12 cellular contexts compared by ENCODE assay signal in genomic region chr4:6926081-6926480, GRCh38. TPM values are rescaled to one million over a fixed set of nuclear protein-coding genes. Genes with fewer than 3 reads are reported as not detected.
DNase-seq lines count a peak whose midpoint lies in the region; ATAC-seq, FAIRE-seq and TF ChIP-seq lines count a peak whose summit lies in the region.
"Had no signal": no experiment of that assay in that cellular context is flagged by ENCODE, and none has a peak within 500 bp of the region (broad histone marks: within the 10 kb centered on the region; RNA-seq: fewer than 3 reads in every experiment).

No MANE protein-coding gene starts in this region.

- no peaks in the 10 kb centered on the region for H3K9me3 Mint-ChIP-seq in stimulated activated naive CD8-positive, alpha-beta T cell treated with anti-CD3 and anti-CD28 coated beads, Interleukin-15, Interleukin-2, amounts not matched to agents 100 ng/mL and 50 ng/mL, for 24 hours
- H3K9me3 Mint-ChIP-seq in activated naive CD8-positive, alpha-beta T cell treated with anti-CD3 and anti-CD28 coated beads, Interleukin-2, amount 10 ng/mL, durations not matched to agents 7 days and 5 days = no peaks in the 10 kb centered on the region

- peak overlapping the region; percentile 54 for H3K27ac ChIP-seq in lower lobe of right lung
- H3K27ac ChIP-seq: epithelial cell of prostate, thyroid gland had no signal

- H3K4me1 ChIP-seq in lower lobe of right lung = peaks cover 53% of the 10 kb centered on the region

- H3K9me3 ChIP-seq in lower lobe of right lung = no peaks in the 10 kb centered on the region
- H3K9me3 ChIP-seq: thyroid gland had no signal

- H3K27me3 Mint-ChIP-seq in stimulated activated naive CD8-positive, alpha-beta T cell treated with anti-CD3 and anti-CD28 coated beads, Interleukin-15, Interleukin-2, amounts not matched to agents 100 ng/mL and 50 ng/mL, for 24 hours = no peaks in the 10 kb centered on the region
- H3K27me3 Mint-ChIP-seq in activated naive CD8-positive, alpha-beta T cell treated with anti-CD3 and anti-CD28 coated beads, Interleukin-2, amount 10 ng/mL, durations not matched to agents 7 days and 5 days = no peaks in the 10 kb centered on the region
- H3K27me3 Mint-ChIP-seq: B cell had no signal

- POLR2A ChIA-PET in activated naive CD8-positive, alpha-beta T cell treated with anti-CD3 and anti-CD28 coated beads, Interleukin-2, amount 10 ng/mL, durations not matched to agents 7 days and 5 days (lab: Charles Lee) = interaction anchor here (0.9 to 2.9 kb wide), 9 partner anchors 9 to 144 kb away, joined by 3 to 23 read pairs (median 4); partner anchors contain the start of genes GRPEL1 and TBC1D14

- no peaks in the 10 kb centered on the region for H3K27me3 ChIP-seq in lower lobe of right lung (ENCODE audit: low read depth)
- H3K27me3 ChIP-seq: thyroid gland had no signal

- peaks cover 50% of the 10 kb centered on the region for H3K36me3 Mint-ChIP-seq in stimulated activated naive CD8-positive, alpha-beta T cell treated with anti-CD3 and anti-CD28 coated beads, Interleukin-15, Interleukin-2, amounts not matched to agents 100 ng/mL and 50 ng/mL, for 24 hours (ENCODE audit: low read depth)
- H3K36me3 Mint-ChIP-seq in activated naive CD8-positive, alpha-beta T cell treated with anti-CD3 and anti-CD28 coated beads, Interleukin-2, amount 10 ng/mL, durations not matched to agents 7 days and 5 days = peaks cover 39% of the 10 kb centered on the region

- no peak overlapping the region for H3K4me3 ChIP-seq in lower lobe of right lung
- H3K4me3 ChIP-seq: thyroid gland had no signal

- FAIRE-seq in GM19239 (lab: Jason Lieb, UNC) = no peak

- peaks cover 67% of the 10 kb centered on the region for H3K4me1 Mint-ChIP-seq in stimulated activated naive CD8-positive, alpha-beta T cell treated with anti-CD3 and anti-CD28 coated beads, Interleukin-15, Interleukin-2, amounts not matched to agents 100 ng/mL and 50 ng/mL, for 24 hours (ENCODE audit: low read depth)
- peaks cover 55% of the 10 kb centered on the region for H3K4me1 Mint-ChIP-seq in activated naive CD8-positive, alpha-beta T cell treated with anti-CD3 and anti-CD28 coated beads, Interleukin-2, amount 10 ng/mL, durations not matched to agents 7 days and 5 days

- H3K4me3 Mint-ChIP-seq in stimulated activated naive CD8-positive, alpha-beta T cell treated with anti-CD3 and anti-CD28 coated beads, Interleukin-15, Interleukin-2, amounts not matched to agents 100 ng/mL and 50 ng/mL, for 24 hours = peak overlapping the region; percentile 35
- H3K4me3 Mint-ChIP-seq in activated naive CD8-positive, alpha-beta T cell treated with anti-CD3 and anti-CD28 coated beads, Interleukin-2, amount 10 ng/mL, durations not matched to agents 7 days and 5 days = peak overlapping the region; percentile 59
- H3K4me3 Mint-ChIP-seq: B cell had no signal

- peak overlapping the region; percentile 74 for H3K27ac Mint-ChIP-seq in stimulated activated naive CD8-positive, alpha-beta T cell treated with anti-CD3 and anti-CD28 coated beads, Interleukin-15, Interleukin-2, amounts not matched to agents 100 ng/mL and 50 ng/mL, for 24 hours
- H3K27ac Mint-ChIP-seq in activated naive CD8-positive, alpha-beta T cell treated with anti-CD3 and anti-CD28 coated beads, Interleukin-2, amount 10 ng/mL, durations not matched to agents 7 days and 5 days = peak overlapping the region; percentile 65
- H3K27ac Mint-ChIP-seq: B cell had no signal

- no peak for DNase-seq in stimulated activated naive CD8-positive, alpha-beta T cell treated with anti-CD3 and anti-CD28 coated beads, Interleukin-15, Interleukin-2, amounts not matched to agents 100 U/mL and 50 U/mL, for 24 hours
- DNase-seq in activated naive CD8-positive, alpha-beta T cell treated with anti-CD3 and anti-CD28 coated beads, Interleukin-2, amount 10 ng/mL, durations not matched to agents 7 days and 5 days = no peak
- DNase-seq in lower lobe of right lung (no peak), GM19239 (ENCODE audit: insufficient read length, low spot score) (no peak), SHP77 treated with DMSO at 0.1 percent for 48 hours (lab: John Stamatoyannopoulos, UW) (no peak)
- no peak for DNase-seq in stimulated activated CD4-positive, alpha-beta T cell treated with anti-CD3 and anti-CD28 coated beads, Interleukin-15, amount 100 ng/mL, for 24 hours
- DNase-seq: NCI-H1436, thyroid gland had no signal

- TF ChIP-seq CTCF in lower lobe of right lung (IDR thresholded peaks at IDR 0.05) = no peak

- peaks cover 17% of the 10 kb centered on the region for H3K36me3 ChIP-seq in lower lobe of right lung

- intact Hi-C loops in lower lobe of right lung (cut with DNase I) = no loop called here

- no peak for ATAC-seq in stimulated activated naive CD8-positive, alpha-beta T cell treated with anti-CD3 and anti-CD28 coated beads, Interleukin-15, Interleukin-2, amounts not matched to agents 100 U/mL and 50 U/mL, for 24 hours
- peak; percentile 24 for ATAC-seq in activated naive CD8-positive, alpha-beta T cell treated with anti-CD3 and anti-CD28 coated beads, Interleukin-2, amount 10 ng/mL, durations not matched to agents 7 days and 5 days (ENCODE audit: low read depth)
- ATAC-seq in lower lobe of right lung (peak; percentile 49 to 57), HG02852 (IDR thresholded peaks at IDR 0.05; ENCODE audit: unreplicated experiment) (no peak)

RNA-seq across cellular contexts. Expression of gene TBC1D14, which starts 16.5 kb away (rescaled TPM):
- total RNA-seq in activated naive CD8-positive, alpha-beta T cell treated with anti-CD3 and anti-CD28 coated beads, Interleukin-2, amount 10 ng/mL, durations not matched to agents 7 days and 5 days = 10 to 100 TPM; 44.5 to 52.3 TPM
- total RNA-seq in lower lobe of right lung = 60.7 TPM

Comparison
In these comparisons a context has a peak if more than half of its experiments do, and no peak if none do; other contexts are left out.
1. ATAC-seq: peak in activated naive CD8-positive, alpha-beta T cell treated with anti-CD3 and anti-CD28 coated beads, Interleukin-2, amount 10 ng/mL, durations not matched to agents 7 days and 5 days (single experiment) and lower lobe of right lung (2 of 2); none in stimulated activated naive CD8-positive, alpha-beta T cell treated with anti-CD3 and anti-CD28 coated beads, Interleukin-15, Interleukin-2, amounts not matched to agents 100 U/mL and 50 U/mL, for 24 hours (single experiment) and HG02852 (single experiment).